24 cellular contexts compared by ENCODE assay signal in the genomic region with DNA sequence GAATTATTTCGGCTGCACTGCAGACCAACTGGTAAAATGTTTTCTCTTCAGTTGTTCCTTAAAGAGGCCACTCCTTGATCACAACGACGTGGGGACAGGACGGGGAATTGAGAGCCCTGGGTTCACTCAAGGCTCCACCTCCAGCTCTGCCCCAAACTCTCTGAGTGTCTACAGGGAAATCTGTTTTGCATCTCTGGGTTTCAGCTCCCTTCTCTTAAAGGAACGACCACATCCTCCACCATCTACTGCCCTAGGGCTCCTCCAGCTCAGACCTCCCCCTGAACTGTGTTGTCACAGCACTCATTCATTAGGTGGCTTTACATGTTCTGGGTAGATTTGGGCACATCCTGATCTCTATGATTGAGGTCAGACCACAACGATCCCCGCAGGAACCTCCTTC. TPM values are rescaled to one million over a fixed set of nuclear protein-coding genes. Genes with fewer than 3 reads are reported as not detected.
DNase-seq lines count a peak whose midpoint lies in the region; ATAC-seq and TF ChIP-seq lines count a peak whose summit lies in the region.
"Had no signal": no experiment of that assay in that cellular context is flagged by ENCODE, and none has a peak within 500 bp of the region (broad histone marks: within the 10 kb centered on the region; RNA-seq: fewer than 3 reads in every experiment).

No MANE protein-coding gene starts in this region.

- POLR2A ChIA-PET in OCI-LY7 (lab: Charles Lee), result interaction anchor here (0.6 kb wide), 1 partner anchor 51 kb away, joined by 4 read pairs; no protein-coding TSS in a partner anchor

- intact Hi-C loops in Right ventricle myocardium inferior (cut with DNase I) (no loop called here), Right ventricle myocardium superior (cut with DNase I) (no loop called here), OCI-LY7 (cut with micrococcal nuclease; ENCODE audit: unreplicated experiment) (no loop called here)

- H3K27ac ChIP-seq in OCI-LY7 (ENCODE audit: low read depth, low read length, poor library complexity, severe bottlenecking), result no peak overlapping the region
- H3K27ac ChIP-seq: breast epithelium, colonic mucosa, right atrium auricular region, uterus had no signal

- no peaks in the 10 kb centered on the region for H3K9me2 ChIP-seq in OCI-LY7 (ENCODE audit: insufficient read depth, low read length)

- TF ChIP-seq CTCF in OCI-LY7 (conservative IDR thresholded peaks at IDR 0.05; ENCODE audit: low read length), result no peak

- CTCF ChIA-PET in OCI-LY7 (lab: Charles Lee; ENCODE audit: unreplicated experiment), result no interaction called here

- no TSS peak for BruUV-seq in OCI-LY7 (replicated peaks; lab: Mats Ljungman, UMichigan)

- peak overlapping the region; percentile 46 for H3K4me2 ChIP-seq in OCI-LY7 (ENCODE audit: low read length)

- no peaks in the 10 kb centered on the region for H4K20me1 ChIP-seq in OCI-LY7 (ENCODE audit: insufficient read depth, low read length)

- peak overlapping the region; percentile 8 for H3K4me3 ChIP-seq in OCI-LY7 (ENCODE audit: low read depth, low read length, poor library complexity, severe bottlenecking)
- H3K4me3 ChIP-seq: breast epithelium, colonic mucosa, right atrium auricular region, uterus had no signal

- ATAC-seq in Right ventricle myocardium inferior (no peak), Right ventricle myocardium superior (ENCODE audit: poor library complexity) (no peak), HG02678 (IDR thresholded peaks at IDR 0.05; ENCODE audit: unreplicated experiment) (peak; percentile 43), GM19452 (IDR thresholded peaks at IDR 0.05; ENCODE audit: unreplicated experiment) (no peak), GM18519 (IDR thresholded peaks at IDR 0.05; ENCODE audit: low FRiP score, unreplicated experiment) (no peak)
- no peak for ATAC-seq in activated CD4-positive, CD25-positive, alpha-beta regulatory T cell treated with anti-CD3 and anti-CD28 coated beads, Interleukin-2, amount 50 U/mL, for 24 hours
- ATAC-seq: left colon had no signal

- H2AFZ ChIP-seq in OCI-LY7 (ENCODE audit: low read length), result peak overlapping the region; percentile 13; the same call in 1 of the 2 replicates

- no peaks in the 10 kb centered on the region for H3K9me3 ChIP-seq in OCI-LY7 (ENCODE audit: low read length)
- H3K9me3 ChIP-seq: breast epithelium, colonic mucosa, right atrium auricular region, uterus had no signal

- H3K36me3 ChIP-seq in OCI-LY7 (ENCODE audit: insufficient read depth, low read length), result no peaks in the 10 kb centered on the region
- H3K36me3 ChIP-seq: breast epithelium, colonic mucosa, right atrium auricular region, uterus had no signal

- DNase-seq in Right ventricle myocardium inferior (ENCODE audit: missing footprints) (peak; percentile 1), Right ventricle myocardium superior (no peak), OCI-LY7 (ENCODE audit: low spot score) (peak; percentile 60), iPS-NIHi11 (ENCODE audit: low spot score) (no peak)
- DNase-seq: activated CD4-positive, alpha-beta T cell treated with anti-CD3 and anti-CD28 coated beads, Interleukin-2, amount 50 U/mL, for 1 hour; activated CD8-positive, alpha-beta memory T cell treated with anti-CD3 and anti-CD28 coated beads, Interleukin-2, amount 50 U/mL, for 48 hours; activated effector memory CD4-positive, alpha-beta T cell treated with anti-CD3 and anti-CD28 coated beads, Interleukin-2, amount 50 U/mL, for 16 hours; Calu3; colonic mucosa; glutamatergic neuron; left colon; mesendoderm; naive B cell; NCI-H1105; NCI-H2081; NCI-H446 treated with DMSO at 0.1 percent for 48 hours; stimulated activated CD8-positive, alpha-beta memory T cell treated with anti-CD3 and anti-CD28 coated beads, Interleukin-4, amount 100 ng/mL, for 48 hours; uterus had no signal

- no peaks in the 10 kb centered on the region for H3K79me2 ChIP-seq in OCI-LY7 (ENCODE audit: insufficient read depth, low read depth, low read length)

- peaks cover 12% of the 10 kb centered on the region for H3K4me1 ChIP-seq in OCI-LY7 (ENCODE audit: insufficient read depth, low read length, poor library complexity, severe bottlenecking)
- H3K4me1 ChIP-seq: breast epithelium, colonic mucosa, uterus had no signal

RNA-seq across cellular contexts. Expression of a gene that starts 5.1 kb away (rescaled TPM):
- total RNA-seq in Right ventricle myocardium inferior, result 43.8 TPM
- 41.8 TPM for total RNA-seq in Right ventricle myocardium superior
- total RNA-seq in OCI-LY7 (2014; rRNA removed; shearing (Covaris generic)), result 30.9 and 34.6 TPM in 2 replicates
- total RNA-seq in OCI-LY7 (2022), result 53.9 and 54.4 TPM in 2 replicates

Comparison
In these comparisons a context has a peak if more than half of its experiments do, and no peak if none do; other contexts are left out.
1. DNase-seq: peak in Right ventricle myocardium inferior (single experiment) and OCI-LY7 (single experiment); none in Right ventricle myocardium superior (single experiment) and iPS-NIHi11 (single experiment).